In the genomic region with DNA sequence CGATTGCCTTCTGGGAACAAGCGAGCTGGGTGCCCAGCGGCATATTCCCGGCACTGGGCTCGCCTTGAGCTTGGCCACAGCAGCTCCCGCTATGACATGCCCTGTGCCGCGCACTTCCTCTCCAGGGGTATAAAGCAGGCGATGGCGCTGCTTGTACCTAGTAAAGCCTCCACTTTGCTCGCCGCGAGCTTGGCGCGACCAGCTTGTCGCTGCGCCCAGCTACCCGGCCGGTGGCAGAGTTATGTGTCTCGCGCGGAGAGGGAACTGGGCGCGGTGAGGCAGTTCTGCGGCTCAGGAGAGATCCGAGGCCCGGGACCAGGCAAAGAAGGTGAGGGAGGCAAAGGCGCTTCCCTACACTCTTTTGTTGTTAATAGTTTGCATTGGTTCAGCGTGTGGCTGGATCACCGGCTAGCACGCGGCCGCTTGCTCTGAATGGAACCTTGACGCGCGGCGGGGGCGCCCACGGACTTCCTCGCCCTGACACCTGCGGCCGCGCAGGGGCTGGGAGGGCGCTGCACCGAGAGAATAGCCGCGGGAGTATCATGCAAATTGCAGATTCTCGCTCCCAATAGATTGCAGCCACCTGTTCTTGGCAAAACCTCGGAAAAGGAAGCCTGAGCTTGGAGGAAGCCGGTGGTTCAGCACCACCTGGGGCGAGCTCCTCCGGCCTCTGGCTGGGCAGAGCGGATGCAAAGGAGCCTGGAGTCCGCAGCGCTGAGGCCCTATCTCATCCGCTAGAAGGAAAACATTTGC, we compare ENCODE assay signal across 9 cellular contexts. TPM values are rescaled to one million over a fixed set of nuclear protein-coding genes. Genes with fewer than 3 reads are reported as not detected.
DNase-seq lines count a peak whose midpoint lies in the region; ATAC-seq, FAIRE-seq and TF ChIP-seq lines count a peak whose summit lies in the region.
"Had no signal": no experiment of that assay in that cellular context is flagged by ENCODE, and none has a peak within 500 bp of the region (broad histone marks: within the 10 kb centered on the region; RNA-seq: fewer than 3 reads in every experiment).

No MANE protein-coding gene starts in this region.

- H3K27ac Mint-ChIP-seq in type B pancreatic cell: no peak overlapping the region

- no peak for TF ChIP-seq CTCF in cardiac muscle cell (IDR thresholded peaks at IDR 0.05; ENCODE audit: low read depth, low read length)
- no peak for TF ChIP-seq CTCF in keratinocyte (optimal IDR thresholded peaks at IDR 0.05 in 1 of 3, IDR thresholded peaks at IDR 0.05 in 1 of 3, conservative IDR thresholded peaks at IDR 0.05 in 1 of 3; ENCODE audit: extremely low read depth in 1 of 3, insufficient read depth in 2 of 3, low read length in 3 of 3)
- no peak for TF ChIP-seq CTCF in type B pancreatic cell (conservative IDR thresholded peaks at IDR 0.05)
- TF ChIP-seq CTCF in omental fat pad (IDR thresholded peaks at IDR 0.05): no peak

- peak overlapping the region; percentile 17 for H3K4me3 ChIP-seq in cardiac muscle cell
- peak overlapping the region; percentile 15 to 57 (median 38) for H3K4me3 ChIP-seq in keratinocyte (ENCODE audit: control insufficient read depth in 2 of 3, extremely low read depth in 1 of 3, insufficient read depth in 2 of 3, low read depth in 1 of 3, low read length in 3 of 3)

- H3K79me2 ChIP-seq in keratinocyte (ENCODE audit: control insufficient read depth, insufficient read depth, low read length): peaks cover 19% of the 10 kb centered on the region

- H3K9ac ChIP-seq in keratinocyte (ENCODE audit: control insufficient read depth, extremely low read depth, insufficient read depth, low read length): no peak overlapping the region

- dilution Hi-C loops in keratinocyte (cut with MboI; ENCODE audit: extremely low pct_ligation_motif_present, low sequenced_read_pairs): no loop called here

- H3K9me3 ChIP-seq in cardiac muscle cell (ENCODE audit: low read depth) (no peaks in the 10 kb centered on the region), keratinocyte (ENCODE audit: control insufficient read depth, low read depth, low read length) (no peaks in the 10 kb centered on the region)

- FAIRE-seq in keratinocyte (lab: Jason Lieb, UNC): no peak

- intact Hi-C loops in cardiac septum (cut with DNase I): loop anchor here (5.0 to 10.0 kb wide), 2 partner anchors 144 to 1264 kb away; a partner anchor contains a TSS

- no peaks in the 10 kb centered on the region for H3K9me1 ChIP-seq in keratinocyte (ENCODE audit: control insufficient read depth, extremely low read depth, insufficient read depth, low read length)

- H3K27me3 Mint-ChIP-seq in type B pancreatic cell: peaks cover 70% of the 10 kb centered on the region

- peak overlapping the region; percentile 49 for H2AFZ ChIP-seq in keratinocyte (ENCODE audit: control insufficient read depth, low read length)

- peaks cover 15% of the 10 kb centered on the region for H3K4me1 Mint-ChIP-seq in type B pancreatic cell (ENCODE audit: unreplicated experiment)

- DNase-seq in cardiac muscle cell (ENCODE audit: low read depth in 1 of 2, low spot score in 1 of 2) (peak in 1 of 2 donors; percentile 47), cardiac septum (ENCODE audit: low spot score) (no peak), keratinocyte (ENCODE audit: low read depth, low spot score) (no peak), type B pancreatic cell (ENCODE audit: extremely low spot score, unreplicated experiment) (no peak), omental fat pad (ENCODE audit: low spot score) (no peak)
- DNase-seq in activated T-cell treated with anti-CD3 and anti-CD28 coated beads, Interleukin-2, amount 50 U/mL, for 48 hours: peak; percentile 71

- peaks cover 6% of the 10 kb centered on the region for H3K36me3 ChIP-seq in cardiac muscle cell
- H3K36me3 ChIP-seq in keratinocyte (ENCODE audit: control insufficient read depth in 2 of 2, extremely low read depth in 1 of 2, insufficient read depth in 2 of 2, low read length in 2 of 2): peaks cover 0 to 8% of the 10 kb centered on the region in 2 experiments

- ATAC-seq in omental fat pad (ENCODE audit: low FRiP score) (no peak), HG02759 (IDR thresholded peaks at IDR 0.05; ENCODE audit: unreplicated experiment) (no peak), GM18520 (IDR thresholded peaks at IDR 0.05; ENCODE audit: unreplicated experiment) (no peak)

- no peaks in the 10 kb centered on the region for H3K9me3 Mint-ChIP-seq in type B pancreatic cell

- H3K36me3 Mint-ChIP-seq in type B pancreatic cell: peaks cover 13% of the 10 kb centered on the region

- H3K27me3 ChIP-seq in cardiac muscle cell (peaks cover 74% of the 10 kb centered on the region), keratinocyte (ENCODE audit: control insufficient read depth, extremely low read depth, insufficient read depth, low read length) (peaks cover 60% of the 10 kb centered on the region)

- H4K20me1 ChIP-seq in keratinocyte (ENCODE audit: control insufficient read depth, extremely low read depth, insufficient read depth, low read length): peaks cover 5% of the 10 kb centered on the region

- peaks cover 15% of the 10 kb centered on the region for H3K4me1 ChIP-seq in cardiac muscle cell (ENCODE audit: low read depth)
- H3K4me1 ChIP-seq in keratinocyte (ENCODE audit: control insufficient read depth, extremely low read depth, insufficient read depth, low read length): peaks cover 19% of the 10 kb centered on the region

- H3K27ac ChIP-seq in cardiac muscle cell (no peak overlapping the region), keratinocyte (ENCODE audit: control insufficient read depth, insufficient read depth, low read length) (no peak overlapping the region)

- peak overlapping the region; percentile 70 for H3K4me3 Mint-ChIP-seq in type B pancreatic cell

- H3K4me2 ChIP-seq in keratinocyte (ENCODE audit: control insufficient read depth, extremely low read depth, insufficient read depth, low read depth, low read length): peak overlapping the region; percentile 76

RNA-seq across cellular contexts. Expression of a gene that starts 3.0 kb away (rescaled TPM):
- total RNA-seq in cardiac muscle cell: 81.5 and 147 TPM in 2 replicates
- 88.8 and 144 TPM in 2 replicates for polyA plus RNA-seq in cardiac muscle cell
- total RNA-seq in cardiac septum: 30.6 TPM
- polyA plus RNA-seq in keratinocyte: 140 to 171 TPM (median 162 TPM) in 3 replicates
- 66.4 TPM for polyA plus RNA-seq in keratinocyte (2011; ENCODE audit: low read depth)
- 81.4 and 116 TPM in 2 replicates for polyA plus RNA-seq in keratinocyte (2011; cell fraction: cytosol; rRNA removed)
- 145 and 150 TPM in 2 replicates for polyA plus RNA-seq in keratinocyte (2011; cell fraction: nucleus; rRNA removed)
- polyA plus RNA-seq in keratinocyte (2012; ENCODE audit: low replicate concordance): 75.2 and 125 TPM in 2 replicates
- polyA minus RNA-seq in keratinocyte: 234 to 258 TPM (median 248 TPM) in 3 replicates
- polyA minus RNA-seq in keratinocyte (2011; cell fraction: cytosol; rRNA and poly(A)+ RNA removed): 232 TPM
- 82.8 and 101 TPM in 2 replicates for polyA minus RNA-seq in keratinocyte (2011; cell fraction: nucleus; rRNA and poly(A)+ RNA removed)
- 74.2 and 124 TPM in 2 replicates for total RNA-seq in type B pancreatic cell (ENCODE audit: low replicate concordance)
- 10 to 100 TPM; 66.6 to 94.9 (median 84.3) TPM for total RNA-seq in omental fat pad

RNA-seq across cellular contexts. Expression of a gene that starts 3.2 kb away (rescaled TPM):
- total RNA-seq in cardiac muscle cell: not detected in 2 replicates
- not detected in 2 replicates for polyA plus RNA-seq in cardiac muscle cell
- not detected for total RNA-seq in cardiac septum
- polyA plus RNA-seq in keratinocyte: not detected in 3 replicates
- polyA plus RNA-seq in keratinocyte (2011; ENCODE audit: low read depth): not detected
- not detected in 2 replicates for polyA plus RNA-seq in keratinocyte (2011; cell fraction: cytosol; rRNA removed)
- polyA plus RNA-seq in keratinocyte (2011; cell fraction: nucleus; rRNA removed): not detected in 2 replicates
- polyA plus RNA-seq in keratinocyte (2012; ENCODE audit: low replicate concordance): not detected in 2 replicates
- not detected in 3 replicates for polyA minus RNA-seq in keratinocyte
- polyA minus RNA-seq in keratinocyte (2011; cell fraction: cytosol; rRNA and poly(A)+ RNA removed): not detected
- not detected in 2 replicates for polyA minus RNA-seq in keratinocyte (2011; cell fraction: nucleus; rRNA and poly(A)+ RNA removed)
- total RNA-seq in type B pancreatic cell (ENCODE audit: low replicate concordance): 0.19 TPM in 1 of 2 replicates, not detected in the other
- not detected for total RNA-seq in omental fat pad
- total RNA-seq: myocyte had no signal

RNA-seq across cellular contexts. Expression of a gene that starts 15.4 kb away (rescaled TPM):
- total RNA-seq in cardiac muscle cell (not detected in 2 replicates), cardiac septum (not detected), type B pancreatic cell (ENCODE audit: low replicate concordance) (0.77 TPM in 1 of 2 replicates, not detected in the other), omental fat pad (1 to 10 TPM in 1 of 4 donors, not detected in 3; 1.3 TPM)
- polyA plus RNA-seq in cardiac muscle cell (not detected in 2 replicates), keratinocyte (not detected in 3 replicates)
- polyA plus RNA-seq in keratinocyte (2011; ENCODE audit: low read depth): not detected
- not detected in 2 replicates for polyA plus RNA-seq in keratinocyte (2011; cell fraction: cytosol; rRNA removed)
- not detected in 2 replicates for polyA plus RNA-seq in keratinocyte (2011; cell fraction: nucleus; rRNA removed)
- not detected in 2 replicates for polyA plus RNA-seq in keratinocyte (2012; ENCODE audit: low replicate concordance)
- not detected in 3 replicates for polyA minus RNA-seq in keratinocyte
- not detected for polyA minus RNA-seq in keratinocyte (2011; cell fraction: cytosol; rRNA and poly(A)+ RNA removed)
- not detected in 2 replicates for polyA minus RNA-seq in keratinocyte (2011; cell fraction: nucleus; rRNA and poly(A)+ RNA removed)
- total RNA-seq: myocyte had no signal

Comparison
In these comparisons a context has a peak if more than half of its experiments do, and no peak if none do; other contexts are left out.
1. DNase-seq: peak in activated T-cell treated with anti-CD3 and anti-CD28 coated beads, Interleukin-2, amount 50 U/mL, for 48 hours (2 of 2); none in cardiac septum (single experiment), keratinocyte (single experiment), type B pancreatic cell (single experiment) and omental fat pad (single experiment).